3 cellular contexts compared by ENCODE assay signal in genomic region chr5:172029876-172030275, GRCh38.
"Had no signal": no experiment of that assay in that cellular context is flagged by ENCODE, and none has a peak within 500 bp of the region (broad histone marks: within the 10 kb centered on the region; RNA-seq: fewer than 3 reads in every experiment).

No MANE protein-coding gene starts in this region.

- H3K4me3 ChIP-seq: GM12878 had no signal

- DNase-seq: GDM1, GF-D8 had no signal
